Comparison of ENCODE assay signal across 27 cellular contexts in genomic region chr14:47490766-47491165, GRCh38.
"Had no signal": no experiment of that assay in that cellular context is flagged by ENCODE, and none has a peak within 500 bp of the region (broad histone marks: within the 10 kb centered on the region; RNA-seq: fewer than 3 reads in every experiment).

No MANE protein-coding gene starts in this region.

- H3K27ac ChIP-seq: ascending aorta, breast epithelium, cardiac muscle cell, coronary artery, dorsolateral prefrontal cortex, heart left ventricle had no signal

- H3K27me3 ChIP-seq: ascending aorta, breast epithelium, cardiac muscle cell, dorsolateral prefrontal cortex, heart left ventricle had no signal

- H3K9me3 ChIP-seq: ascending aorta, breast epithelium had no signal

- ATAC-seq: activated CD4-positive, alpha-beta T cell treated with anti-CD3 and anti-CD28 coated beads for 36 hours; activated naive CD4-positive, alpha-beta T cell treated with anti-CD3 and anti-CD28 coated beads, Interleukin-2, amount 50 U/mL, for 72 hours; activated T-cell treated with anti-CD3 and anti-CD28 coated beads, Interleukin-2, amount 50 U/mL, for 72 hours; esophagus mucosa; heart left ventricle had no signal

- H3K4me1 ChIP-seq: ascending aorta, breast epithelium, heart left ventricle had no signal

- H3K36me3 ChIP-seq: ascending aorta, breast epithelium, cardiac muscle cell, heart left ventricle had no signal

- H3K4me3 ChIP-seq: ascending aorta, breast epithelium, cardiac muscle cell, coronary artery, dorsolateral prefrontal cortex, heart left ventricle had no signal

- DNase-seq: activated CD4-positive, alpha-beta memory T cell treated with anti-CD3 and anti-CD28 coated beads, Interleukin-2, amount 10 ng/mL, durations not matched to agents 7 days and 5 days; activated CD4-positive, alpha-beta T cell treated with anti-CD3 and anti-CD28 coated beads for 36 hours; activated CD4-positive, alpha-beta T cell treated with anti-CD3 and anti-CD28 coated beads, Interleukin-2, amount 10 ng/mL, durations not matched to agents 7 days and 5 days; activated CD4-positive, alpha-beta T cell treated with anti-CD3 and anti-CD28 coated beads, Interleukin-2, amount 50 U/mL, for 4 hours; activated CD4-positive, CD25-positive, alpha-beta regulatory T cell; activated CD4-positive, CD25-positive, alpha-beta regulatory T cell treated with anti-CD3 and anti-CD28 coated beads, Interleukin-2, amount 50 U/mL, for 72 hours; activated CD8-positive, alpha-beta memory T cell treated with anti-CD3 and anti-CD28 coated beads, Interleukin-2, amount 50 U/mL, for 48 hours; activated gamma-delta T cell; activated naive CD4-positive, alpha-beta T cell; activated naive CD4-positive, alpha-beta T cell treated with anti-CD3 and anti-CD28 coated beads, Interleukin-2, amount 10 ng/mL, durations not matched to agents 7 days and 5 days; activated naive CD8-positive, alpha-beta T cell treated with anti-CD3 and anti-CD28 coated beads, Interleukin-2, amount 10 ng/mL, durations not matched to agents 7 days and 5 days; activated T-cell treated with anti-CD3 and anti-CD28 coated beads for 4 hours; activated T-cell treated with anti-CD3 and anti-CD28 coated beads, Interleukin-2, amount 50 U/mL, for 24 hours; activated T-cell treated with anti-CD3 and anti-CD28 coated beads, Interleukin-2, amount 50 U/mL, for 72 hours; dorsolateral prefrontal cortex; effector memory CD4-positive, alpha-beta T cell; endodermal cell; foreskin fibroblast; glutamatergic neuron; heart left ventricle; T-helper 2 cell had no signal
